In genomic region chr3:108713801-108714200, GRCh38 we compare ENCODE assay signal across 18 cellular contexts.
"Had no signal": no experiment of that assay in that cellular context is flagged by ENCODE, and none has a peak within 500 bp of the region (broad histone marks: within the 10 kb centered on the region; RNA-seq: fewer than 3 reads in every experiment).

No MANE protein-coding gene starts in this region.

- FAIRE-seq: endometrium, keratinocyte had no signal

- DNase-seq: activated CD4-positive, alpha-beta memory T cell treated with anti-CD3 and anti-CD28 coated beads, Interleukin-2, amount 10 ng/mL, durations not matched to agents 7 days and 5 days; activated CD8-positive, alpha-beta memory T cell treated with anti-CD3 and anti-CD28 coated beads, Interleukin-2, amount 10 ng/mL, durations not matched to agents 7 days and 5 days; activated effector memory CD4-positive, alpha-beta T cell treated with anti-CD3 and anti-CD28 coated beads, Interleukin-2, amount 50 U/mL, for 16 hours; activated naive CD4-positive, alpha-beta T cell treated with anti-CD3 and anti-CD28 coated beads, Interleukin-2, amount 10 ng/mL, durations not matched to agents 7 days and 5 days; activated T-cell treated with anti-CD3 and anti-CD28 coated beads for 4 hours; cerebellar nuclear complex; heart left ventricle; left colon; ovary; psoas muscle; spleen; stimulated activated CD4-positive, alpha-beta T cell treated with anti-CD3 and anti-CD28 coated beads, Interleukin-4, amount 100 ng/mL, for 4 hours; stimulated activated naive CD8-positive, alpha-beta T cell treated with anti-CD3 and anti-CD28 coated beads, Interleukin-15, Interleukin-2, amounts not matched to agents 100 U/mL and 50 U/mL, for 24 hours; thyroid gland; upper lobe of right lung had no signal

- ATAC-seq: activated CD4-positive, CD25-positive, alpha-beta regulatory T cell treated with anti-CD3 and anti-CD28 coated beads, Interleukin-2, amount 50 U/mL, for 24 hours; activated CD8-positive, alpha-beta memory T cell treated with anti-CD3 and anti-CD28 coated beads, Interleukin-2, amount 10 ng/mL, durations not matched to agents 7 days and 5 days; heart left ventricle; left colon; psoas muscle; stimulated activated naive CD8-positive, alpha-beta T cell treated with anti-CD3 and anti-CD28 coated beads, Interleukin-15, Interleukin-2, amounts not matched to agents 100 U/mL and 50 U/mL, for 24 hours; upper lobe of right lung had no signal
